Comparison of ENCODE assay signal across 8 cellular contexts in the genomic region with DNA sequence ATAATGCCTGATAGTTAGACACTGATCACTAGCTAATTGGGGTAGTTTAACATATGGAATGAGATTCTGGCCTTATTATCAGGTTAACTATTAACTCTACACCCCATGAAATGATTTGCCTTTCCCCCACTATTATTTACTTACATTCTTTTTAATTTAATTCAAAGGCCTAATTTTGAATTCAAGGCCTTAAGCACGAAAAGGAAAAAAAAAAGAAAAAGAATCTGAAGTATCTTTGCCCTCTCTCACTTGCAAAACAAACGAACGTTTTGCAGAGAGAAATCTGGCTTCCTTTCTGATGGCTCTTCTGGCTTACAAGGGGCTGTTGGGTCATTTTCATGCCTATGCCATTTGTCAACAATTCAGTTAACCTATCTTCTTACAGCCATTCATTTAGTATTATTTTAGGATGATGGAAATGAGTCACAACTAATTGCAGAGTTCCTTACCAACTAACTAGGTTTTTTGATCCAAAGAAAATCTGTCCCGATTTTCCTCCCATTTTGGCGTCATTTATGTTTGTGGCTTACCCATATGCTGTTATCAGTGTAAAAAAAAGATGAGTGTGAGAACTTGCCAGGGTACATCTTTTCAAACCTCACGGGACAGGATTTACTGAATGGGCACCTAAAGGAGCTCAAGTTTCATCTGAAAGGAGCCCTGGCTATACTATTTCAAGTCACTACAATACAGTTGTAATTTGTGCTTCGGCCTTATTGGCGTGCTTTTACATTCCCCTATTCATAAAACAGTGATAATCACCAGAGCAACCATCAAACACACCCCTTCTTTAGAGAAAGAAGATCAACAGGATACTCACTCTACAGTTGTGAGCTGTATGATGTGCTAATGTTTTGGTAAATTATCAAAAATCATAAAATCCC. TPM values are rescaled to one million over a fixed set of nuclear protein-coding genes. Genes with fewer than 3 reads are reported as not detected.
DNase-seq lines count a peak whose midpoint lies in the region; ATAC-seq and TF ChIP-seq lines count a peak whose summit lies in the region.

No MANE protein-coding gene starts in this region.

- H3K36me3 ChIP-seq in left ventricle myocardium inferior (no peaks in the 10 kb centered on the region), lung (ENCODE audit: control insufficient read depth in 2 of 2, insufficient read depth in 2 of 2, low read length in 2 of 2) (no peaks in the 10 kb centered on the region), aorta (ENCODE audit: control insufficient read depth in 1 of 2, insufficient read depth in 2 of 2, low read length in 1 of 2) (no peaks in the 10 kb centered on the region)

- H3K4me1 ChIP-seq in left ventricle myocardium inferior = peaks cover 58% of the 10 kb centered on the region
- peaks cover 5 to 11% of the 10 kb centered on the region in 2 donors for H3K4me1 ChIP-seq in lung (ENCODE audit: control insufficient read depth in 2 of 2, insufficient read depth in 2 of 2, low read length in 2 of 2)
- peaks cover 0 to 5% of the 10 kb centered on the region in 2 donors for H3K4me1 ChIP-seq in aorta (ENCODE audit: control insufficient read depth in 1 of 2, insufficient read depth in 2 of 2, low read length in 2 of 2)

- H3K27ac ChIP-seq in left ventricle myocardium inferior (replicated peaks) = peak overlapping the region; percentile 96
- peak overlapping the region; percentile 66 to 90 for H3K27ac ChIP-seq in lung (ENCODE audit: low read depth in 1 of 2, low read length in 1 of 2)
- H3K27ac ChIP-seq in aorta (ENCODE audit: low read depth in 1 of 2, low read length in 2 of 2) = peak overlapping the region; percentile 70 to 90

- H3K9me3 ChIP-seq in left ventricle myocardium inferior (replicated peaks) (no peaks in the 10 kb centered on the region), lung (ENCODE audit: control insufficient read depth in 2 of 2, insufficient read depth in 1 of 2, low read length in 1 of 2) (no peaks in the 10 kb centered on the region), aorta (ENCODE audit: control insufficient read depth, low read length) (no peaks in the 10 kb centered on the region)

- TF ChIP-seq CTCF in left ventricle myocardium inferior (IDR thresholded peaks at IDR 0.05; ENCODE audit: borderline replicate concordance) (no peak), astrocyte of the cerebellum (IDR thresholded peaks at IDR 0.05; ENCODE audit: low read depth, low read length, missing control alignments) (no peak), lung (IDR thresholded peaks at IDR 0.05; ENCODE audit: control extremely low read depth, extremely low read depth) (no peak), GM13976 (IDR thresholded peaks at IDR 0.05; ENCODE audit: borderline replicate concordance, control extremely low read depth, extremely low read depth, insufficient read depth, missing control alignments) (no peak)

- 46 to 65% methylated on average over 8 of the region's 8 CpGs for WGBS in lung, 2 donors
- WGBS in aorta, 2 donors = 4 to 5% methylated on average over 8 of the region's 8 CpGs

- H3K4me3 ChIP-seq in left ventricle myocardium inferior (peak overlapping the region; percentile 94), astrocyte of the cerebellum (ENCODE audit: low read depth, low read length) (peak overlapping the region; percentile 92), lung (no peak overlapping the region), aorta (ENCODE audit: low read length in 2 of 2) (no peak overlapping the region)

- in situ Hi-C loops in astrocyte of the cerebellum (cut with HindIII; ENCODE audit: low sequenced_read_pairs) (no loop called here), GM13976 (cut with MboI; ENCODE audit: low sequenced_read_pairs, unreplicated experiment) (no loop called here)

- DNase-seq in left ventricle myocardium inferior (no peak), Right ventricle myocardium superior (no peak), astrocyte of the cerebellum (ENCODE audit: low read depth) (no peak), lung (ENCODE audit: low spot score) (no peak), aorta (no peak), GM13976 (ENCODE audit: low spot score) (no peak)
- no peak for DNase-seq in activated naive CD4-positive, alpha-beta T cell treated with anti-CD3 and anti-CD28 coated beads, Interleukin-2, amount 50 U/mL, for 16 hours

- H3K27me3 ChIP-seq in left ventricle myocardium inferior (ENCODE audit: low read depth) = no peaks in the 10 kb centered on the region
- no peaks in the 10 kb centered on the region for H3K27me3 ChIP-seq in lung (ENCODE audit: control insufficient read depth, insufficient read depth)
- no peaks in the 10 kb centered on the region for H3K27me3 ChIP-seq in aorta (ENCODE audit: control insufficient read depth in 1 of 2, insufficient read depth in 2 of 2, low read length in 1 of 2)

- ATAC-seq in Right ventricle myocardium superior (ENCODE audit: poor library complexity) (no peak), lung (ENCODE audit: insufficient read depth, low FRiP score) (no peak), aorta (ENCODE audit: low FRiP score) (peak; percentile 6), GM19328 (IDR thresholded peaks at IDR 0.05; ENCODE audit: unreplicated experiment) (no peak)

- intact Hi-C loops in left ventricle myocardium inferior (cut with micrococcal nuclease) = no loop called here
- intact Hi-C loops in Right ventricle myocardium superior (cut with DNase I) = loop anchor here (5.0 kb wide), 1 partner anchor 289 kb away; the partner anchor contains the start of gene SLC45A1
- intact Hi-C loops in aorta (cut with DNase I) = loop anchor here (5.0 kb wide), 2 partner anchors 94 to 174 kb away; no protein-coding TSS in a partner anchor

RNA-seq across cellular contexts. Expression of gene ERRFI1, which starts 1.9 kb away (rescaled TPM):
- total RNA-seq in left ventricle myocardium inferior (10.8 TPM), Right ventricle myocardium superior (11.1 TPM), lung (10 to 100 TPM; 52.6 to 89.2 TPM), aorta (100 to 1,000 TPM; 153 to 258 TPM)
- polyA plus RNA-seq in lung (10 to 100 TPM; 26.5 to 70.3 TPM), aorta (10 to 100 TPM; 33.3 to 87.6 TPM)

Comparison
In these comparisons a context has a peak if more than half of its experiments do, and no peak if none do; other contexts are left out.
1. H3K4me3 ChIP-seq: peak in left ventricle myocardium inferior (single experiment) and astrocyte of the cerebellum (single experiment); none in lung (single experiment) and aorta (0 of 2).
2. Peak in every context shown above with its lines, with median percentiles within 50 percentile points of each other: H3K27ac ChIP-seq.